ENCODE assay signal across 19 cellular contexts in the genomic region with DNA sequence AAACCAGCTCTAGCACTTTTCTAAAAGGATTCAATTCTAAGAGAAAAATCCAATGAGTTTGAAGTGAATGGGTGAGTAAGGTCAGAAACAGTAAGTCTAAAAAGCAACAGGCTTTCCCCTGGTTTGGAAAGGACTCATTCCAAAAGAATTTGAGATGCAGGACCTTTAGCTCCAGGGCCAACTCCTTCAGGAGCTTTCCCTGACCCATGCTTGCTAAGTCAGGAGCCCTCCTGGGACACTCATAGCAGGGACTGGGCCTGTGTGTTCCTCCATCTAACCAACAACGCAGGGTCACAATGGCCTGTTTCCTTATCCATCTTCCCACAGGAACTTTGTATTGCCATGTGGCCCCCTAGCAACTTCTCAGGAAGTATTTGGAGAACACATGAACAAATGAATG.
"Had no signal": no experiment of that assay in that cellular context is flagged by ENCODE, and none has a peak within 500 bp of the region (broad histone marks: within the 10 kb centered on the region; RNA-seq: fewer than 3 reads in every experiment).

No MANE protein-coding gene starts in this region.

- ATAC-seq: activated CD8-positive, alpha-beta memory T cell treated with anti-CD3 and anti-CD28 coated beads, Interleukin-2, amount 10 ng/mL, durations not matched to agents 7 days and 5 days; activated CD8-positive, alpha-beta T cell treated with anti-CD3 and anti-CD28 coated beads for 36 hours; foreskin keratinocyte; natural killer cell had no signal

- H3K4me3 ChIP-seq: thyroid gland had no signal

- DNase-seq: activated CD4-positive, alpha-beta T cell treated with anti-CD3 and anti-CD28 coated beads, Interleukin-2, amount 10 ng/mL, durations not matched to agents 7 days and 5 days; activated CD4-positive, CD25-positive, alpha-beta regulatory T cell treated with anti-CD3 and anti-CD28 coated beads, Interleukin-2, amount 50 U/mL, for 72 hours; activated CD8-positive, alpha-beta memory T cell treated with anti-CD3 and anti-CD28 coated beads, Interleukin-2, amount 10 ng/mL, durations not matched to agents 7 days and 5 days; activated CD8-positive, alpha-beta T cell treated with anti-CD3 and anti-CD28 coated beads for 36 hours; activated effector memory CD4-positive, alpha-beta T cell treated with anti-CD3 and anti-CD28 coated beads, Interleukin-2, amount 50 U/mL, for 16 hours; activated naive CD4-positive, alpha-beta T cell treated with anti-CD3 and anti-CD28 coated beads, Interleukin-2, amount 10 ng/mL, durations not matched to agents 7 days and 5 days; activated T-cell treated with anti-CD3 and anti-CD28 coated beads for 4 hours; amygdala; caudate nucleus; effector CD4-positive, alpha-beta T cell; erythroblast; foreskin keratinocyte; hippocampal formation; midbrain; natural killer cell; stimulated activated CD4-positive, alpha-beta T cell treated with anti-CD3 and anti-CD28 coated beads, Interleukin-1b, Interleukin-23, amount 100 ng/mL, for 48 hours; substantia nigra; thyroid gland; WERI-Rb-1 had no signal

- H3K36me3 ChIP-seq: thyroid gland, WERI-Rb-1 had no signal

- H3K4me1 ChIP-seq: foreskin keratinocyte had no signal

- H3K9me3 ChIP-seq: thyroid gland had no signal

- H3K27ac ChIP-seq: foreskin keratinocyte, thyroid gland, WERI-Rb-1 had no signal

- H3K27me3 ChIP-seq: foreskin keratinocyte, thyroid gland had no signal
